ENCODE assay signal across 19 cellular contexts in the genomic region with DNA sequence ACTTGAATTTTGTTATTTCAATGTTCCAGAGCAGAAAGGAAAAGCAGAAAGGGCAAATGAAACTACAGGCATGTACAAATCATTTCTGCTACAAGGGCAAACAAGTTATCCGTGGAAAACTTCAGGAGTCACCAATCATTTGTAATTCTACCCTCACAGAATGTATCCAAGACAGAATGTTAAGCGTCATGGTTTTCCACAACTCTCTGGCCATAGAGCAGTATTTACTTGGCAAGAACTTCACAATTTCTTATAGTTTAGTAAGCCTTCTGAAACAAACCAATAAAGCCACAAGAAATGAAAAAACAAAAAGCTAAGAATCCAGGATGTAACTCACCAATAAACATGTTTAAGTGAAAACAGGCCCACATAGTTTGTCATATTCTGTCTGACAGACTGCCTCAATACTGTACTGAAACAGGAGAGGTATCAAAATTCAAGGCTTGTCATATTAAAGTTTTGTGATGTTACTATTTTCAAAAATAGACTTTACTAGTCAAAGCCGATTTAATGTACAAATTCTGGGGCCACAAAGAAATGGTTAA.
DNase-seq lines count a peak whose midpoint lies in the region; ATAC-seq and TF ChIP-seq lines count a peak whose summit lies in the region.
"Had no signal": no experiment of that assay in that cellular context is flagged by ENCODE, and none has a peak within 500 bp of the region (broad histone marks: within the 10 kb centered on the region; RNA-seq: fewer than 3 reads in every experiment).

No MANE protein-coding gene starts in this region.

- CTCF ChIA-PET in SK-N-SH (lab: Yijun Ruan, JAX): no interaction called here

- no peaks in the 10 kb centered on the region for H4K20me1 ChIP-seq in SK-N-SH (ENCODE audit: insufficient read depth)

- DNase-seq in EL (peak; percentile 52), SK-N-SH (no peak), fibroblast of the aortic adventitia (ENCODE audit: low read depth) (peak; percentile 86), gastrocnemius medialis (no peak)
- DNase-seq: activated CD4-positive, alpha-beta T cell treated with anti-CD3 and anti-CD28 coated beads, Interleukin-2, amount 50 U/mL, for 48 hours; activated naive CD8-positive, alpha-beta T cell treated with anti-CD3 and anti-CD28 coated beads, Interleukin-2, amount 10 ng/mL, durations not matched to agents 7 days and 5 days; activated T-cell treated with anti-CD3 and anti-CD28 coated beads, Interleukin-2, amount 50 U/mL, for 1 hour; CD4-positive, alpha-beta T cell; DMS79; Kasumi-1; mucosa of descending colon; NCI-H146 had no signal

- intact Hi-C loops in gastrocnemius medialis (cut with DNase I; ENCODE audit: low total_unique reads): loop anchor here (5.0 to 10.0 kb wide), 2 partner anchors 180 to 767 kb away; partner anchors contain the start of gene ATF2

- H3K4me1 ChIP-seq in SK-N-SH (ENCODE audit: control insufficient read depth in 1 of 2, insufficient read depth in 2 of 2, low read depth in 1 of 2, low read length in 1 of 2): peaks cover 0 to 3% of the 10 kb centered on the region in 2 experiments; a peak in 2 of 4 replicates
- peaks cover 26 to 33% of the 10 kb centered on the region in 2 donors for H3K4me1 ChIP-seq in gastrocnemius medialis
- H3K4me1 ChIP-seq: parathyroid adenoma had no signal

- H3K27ac ChIP-seq in SK-N-SH (ENCODE audit: low read depth in 2 of 2, low read length in 1 of 2) (peak overlapping the region; percentile 45 to 64; a peak in 3 of 4 replicates), gastrocnemius medialis (peak overlapping the region; percentile 65 to 85 (median 84))
- H3K27ac ChIP-seq: parathyroid adenoma, RWPE1 had no signal

- TF ChIP-seq POLR2A in gastrocnemius medialis (IDR thresholded peaks at IDR 0.05): no peak

- no peak overlapping the region for H3K9ac ChIP-seq in SK-N-SH
- H3K9ac ChIP-seq: parathyroid adenoma had no signal

- H3K36me3 ChIP-seq in SK-N-SH (replicated peaks in 1 of 2; ENCODE audit: control insufficient read depth in 1 of 2, insufficient read depth in 2 of 2, low read length in 1 of 2): peaks cover 19 to 32% of the 10 kb centered on the region in 2 experiments
- peaks cover 0 to 3% of the 10 kb centered on the region in 2 donors for H3K36me3 ChIP-seq in gastrocnemius medialis

- POLR2A ChIA-PET in SK-N-SH (lab: Yijun Ruan, JAX): no interaction called here

- in situ Hi-C loops in gastrocnemius medialis (cut with MboI; ENCODE audit: low sequenced_read_pairs in 4 of 4): no loop called here

- no peaks in the 10 kb centered on the region for H3K9me2 ChIP-seq in SK-N-SH

- peak in 1 of 2 experiments; percentile 28; a peak in 1 of 4 replicates for TF ChIP-seq EP300 in SK-N-SH (IDR thresholded peaks at IDR 0.05; ENCODE audit: borderline replicate concordance in 1 of 2, low read depth in 1 of 2, low read length in 1 of 2)

- 59% methylated on average over 3 of the region's 3 CpGs for WGBS in SK-N-SH (ENCODE audit: low lambda C conversion rate)

- no peak overlapping the region for H3K4me2 ChIP-seq in SK-N-SH

- H3K9me3 ChIP-seq in SK-N-SH (no peaks in the 10 kb centered on the region), gastrocnemius medialis (no peaks in the 10 kb centered on the region)
- H3K9me3 ChIP-seq: mucosa of descending colon had no signal

- H2AFZ ChIP-seq in SK-N-SH (ENCODE audit: low read depth): no peak overlapping the region
- H2AFZ ChIP-seq: parathyroid adenoma had no signal

- peaks cover 9% of the 10 kb centered on the region for H3F3A ChIP-seq in SK-N-SH (replicated peaks; ENCODE audit: insufficient read depth)

- no peak for ATAC-seq in gastrocnemius medialis
- ATAC-seq in GM21529 (IDR thresholded peaks at IDR 0.05; ENCODE audit: unreplicated experiment): no peak
- ATAC-seq in GM18519 (IDR thresholded peaks at IDR 0.05; ENCODE audit: low FRiP score, unreplicated experiment): no peak
- ATAC-seq in HG03039 (IDR thresholded peaks at IDR 0.05; ENCODE audit: unreplicated experiment): no peak
- ATAC-seq in GM21447 (IDR thresholded peaks at IDR 0.05; ENCODE audit: unreplicated experiment): no peak
- ATAC-seq: mucosa of descending colon; stimulated activated memory B cell treated with anti-CD40 and anti-IgM and Interleukin-4, amounts not matched to agents 10 μg/mL and 1 μg/mL and 100 μg/mL, for 72 hours had no signal

- H3K4me3 ChIP-seq in SK-N-SH (ENCODE audit: low read depth in 2 of 2, low read length in 1 of 2) (no peak overlapping the region), fibroblast of the aortic adventitia (ENCODE audit: low read depth, low read length) (no peak overlapping the region), gastrocnemius medialis (no peak overlapping the region)
- H3K4me3 ChIP-seq: mucosa of descending colon had no signal

- no peaks in the 10 kb centered on the region for H3K79me2 ChIP-seq in SK-N-SH (ENCODE audit: insufficient read depth)
- H3K79me2 ChIP-seq: parathyroid adenoma had no signal

- TF ChIP-seq RAD21 in SK-N-SH (IDR thresholded peaks at IDR 0.05; ENCODE audit: low read length): no peak

- H3K27me3 ChIP-seq in SK-N-SH (ENCODE audit: insufficient read depth) (no peaks in the 10 kb centered on the region), gastrocnemius medialis (no peaks in the 10 kb centered on the region)

- TF ChIP-seq CTCF in SK-N-SH (IDR thresholded peaks at IDR 0.05): no peak
- TF ChIP-seq CTCF in fibroblast of the aortic adventitia (IDR thresholded peaks at IDR 0.05; ENCODE audit: insufficient read depth, low read length): no peak
- no peak for TF ChIP-seq CTCF in gastrocnemius medialis (IDR thresholded peaks at IDR 0.05 in 4 of 5, conservative IDR thresholded peaks at IDR 0.05 in 1 of 5)

TF ChIP-seq in SK-N-SH, 30 proteins besides CTCF, POLR2A, EP300 and RAD21:
- TF ChIP-seq FOSL2 (IDR thresholded peaks at IDR 0.05; ENCODE audit: borderline replicate concordance, low read depth): peak; percentile 4; the same call in 1 of the 2 replicates
- TF ChIP-seq FOXM1 (IDR thresholded peaks at IDR 0.05; ENCODE audit: low read depth): no peak
- peak; percentile 76; the same call in 1 of the 2 replicates for TF ChIP-seq TCF12 (IDR thresholded peaks at IDR 0.05)
- peak; percentile 58 for TF ChIP-seq PBX3 (IDR thresholded peaks at IDR 0.05)
- TF ChIP-seq NFIC (IDR thresholded peaks at IDR 0.05; ENCODE audit: borderline replicate concordance): peak; percentile 30; the same call in 1 of the 2 replicates
- TF ChIP-seq JUND (IDR thresholded peaks at IDR 0.05): peak; percentile 40; the same call in 1 of the 2 replicates

Comparison
In these comparisons a context has a peak if more than half of its experiments do, and no peak if none do; other contexts are left out.
1. DNase-seq: peak in EL (single experiment) and fibroblast of the aortic adventitia (single experiment); none in SK-N-SH (single experiment) and gastrocnemius medialis (0 of 2).